In the genomic region with DNA sequence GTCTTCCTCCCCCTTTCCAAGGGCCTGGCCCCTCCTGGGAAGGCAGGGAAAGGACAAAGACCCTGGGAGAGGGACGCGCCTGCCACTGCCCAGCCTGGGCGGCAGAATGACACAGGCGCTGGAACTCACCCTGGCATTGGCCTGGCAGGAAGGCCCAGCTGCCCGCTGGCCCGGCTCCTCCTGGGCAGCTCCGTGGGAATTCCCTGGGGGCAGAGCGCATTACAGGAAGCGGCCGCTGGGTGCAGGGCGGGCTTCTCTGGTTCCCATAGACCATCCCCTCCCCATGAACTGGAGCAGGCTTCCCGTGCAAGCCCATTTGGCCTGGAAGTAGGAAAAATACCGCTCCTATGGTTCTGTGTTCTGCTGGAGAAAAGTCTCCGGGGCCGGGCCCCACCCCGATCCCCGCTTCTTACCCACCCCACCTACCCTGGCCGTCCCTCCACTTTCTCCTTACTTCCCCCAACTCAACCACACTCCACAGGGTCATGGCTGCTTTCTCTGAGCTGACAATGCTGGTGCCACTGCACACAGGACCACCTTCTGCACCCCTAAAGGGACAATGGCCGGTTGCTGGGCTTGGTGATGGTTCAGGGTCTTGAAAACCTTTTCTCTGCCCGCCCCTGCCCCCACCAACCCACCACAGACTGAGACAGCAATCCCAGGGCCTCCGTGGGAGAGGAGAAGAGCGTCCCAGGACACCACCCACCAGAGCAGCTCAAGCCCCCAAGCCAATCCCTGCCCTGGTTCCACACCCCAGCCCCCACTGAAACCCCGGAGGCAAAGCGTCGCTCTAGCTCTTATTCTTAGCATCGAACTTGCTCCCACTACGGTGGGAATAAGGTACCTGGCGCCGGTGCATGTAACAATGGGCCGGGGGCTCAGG, we compare ENCODE assay signal across 15 cellular contexts. TPM values are rescaled to one million over a fixed set of nuclear protein-coding genes. Genes with fewer than 3 reads are reported as not detected.
DNase-seq lines count a peak whose midpoint lies in the region; ATAC-seq and TF ChIP-seq lines count a peak whose summit lies in the region.
"Had no signal": no experiment of that assay in that cellular context is flagged by ENCODE, and none has a peak within 500 bp of the region (broad histone marks: within the 10 kb centered on the region; RNA-seq: fewer than 3 reads in every experiment).

No MANE protein-coding gene starts in this region.

- no peak overlapping the region for H3K14ac ChIP-seq in H9 (ENCODE audit: insufficient read depth, low read length)

- no peak overlapping the region for H2BK15ac ChIP-seq in H9 (ENCODE audit: low read depth, low read length)

- H3K27ac ChIP-seq in H9 (ENCODE audit: insufficient read length, low read depth, low read length) = no peak overlapping the region
- H3K27ac ChIP-seq: GM23248, PC-9 had no signal

- no peak overlapping the region for H2BK5ac ChIP-seq in H9 (ENCODE audit: insufficient read length, low read length)

- no peak overlapping the region for H3K23ac ChIP-seq in H9 (ENCODE audit: insufficient read length, low read depth, low read length)

- H3T11ph ChIP-seq in H9 (ENCODE audit: low read length) = no peak overlapping the region

- no peak overlapping the region for H3K4me3 Mint-ChIP-seq in H9
- H3K4me3 Mint-ChIP-seq in stimulated activated memory B cell treated with anti-CD40 and anti-IgM and Interleukin-4, amounts not matched to agents 10 μg/mL and 1 μg/mL and 100 μg/mL, for 72 hours = no peak overlapping the region
- no peak overlapping the region for H3K4me3 Mint-ChIP-seq in endothelial cell (ENCODE audit: unreplicated experiment)
- no peak overlapping the region for H3K4me3 Mint-ChIP-seq in stimulated activated naive CD8-positive, alpha-beta T cell treated with anti-CD3 and anti-CD28 coated beads, Interleukin-15, amount 100 ng/mL, for 72 hours
- H3K4me3 Mint-ChIP-seq: activated naive CD8-positive, alpha-beta T cell treated with anti-CD3 and anti-CD28 coated beads, Interleukin-2, amount 50 U/mL, for 24 hours had no signal

- no peak overlapping the region for H2BK12ac ChIP-seq in H9 (ENCODE audit: insufficient read length, low read depth, low read length)

- H3K79me2 ChIP-seq in H9 (ENCODE audit: insufficient read depth, low read length) = no peaks in the 10 kb centered on the region

- H3K56ac ChIP-seq in H9 (ENCODE audit: insufficient read length, low read depth, low read length) = no peak overlapping the region

- H3K9me3 ChIP-seq in H9 (ENCODE audit: control insufficient read depth, low read depth, low read length) = no peaks in the 10 kb centered on the region

- H3K27me3 Mint-ChIP-seq in H9 (ENCODE audit: low read depth) (peaks cover 15% of the 10 kb centered on the region), endothelial cell (ENCODE audit: unreplicated experiment) (peaks cover 1% of the 10 kb centered on the region)
- H3K27me3 Mint-ChIP-seq in stimulated activated memory B cell treated with anti-CD40 and anti-IgM and Interleukin-4, amounts not matched to agents 10 μg/mL and 1 μg/mL and 100 μg/mL, for 72 hours = peaks cover 39% of the 10 kb centered on the region
- H3K27me3 Mint-ChIP-seq in stimulated activated naive CD8-positive, alpha-beta T cell treated with anti-CD3 and anti-CD28 coated beads, Interleukin-15, amount 100 ng/mL, for 72 hours = peaks cover 68% of the 10 kb centered on the region

- H3K9ac ChIP-seq in H9 (ENCODE audit: extremely low read depth, insufficient read length, low read length) = no peak overlapping the region
- H3K9ac ChIP-seq: GM23248 had no signal

- no peaks in the 10 kb centered on the region for H3K79me1 ChIP-seq in H9 (ENCODE audit: insufficient read depth, low read depth, low read length, poor library complexity, severe bottlenecking)

- H3K9me3 Mint-ChIP-seq in H9 (no peaks in the 10 kb centered on the region), endothelial cell (ENCODE audit: unreplicated experiment) (no peaks in the 10 kb centered on the region)
- no peaks in the 10 kb centered on the region for H3K9me3 Mint-ChIP-seq in stimulated activated memory B cell treated with anti-CD40 and anti-IgM and Interleukin-4, amounts not matched to agents 10 μg/mL and 1 μg/mL and 100 μg/mL, for 72 hours
- H3K9me3 Mint-ChIP-seq in stimulated activated naive CD8-positive, alpha-beta T cell treated with anti-CD3 and anti-CD28 coated beads, Interleukin-15, amount 100 ng/mL, for 72 hours = no peaks in the 10 kb centered on the region
- H3K9me3 Mint-ChIP-seq: activated naive CD8-positive, alpha-beta T cell treated with anti-CD3 and anti-CD28 coated beads, Interleukin-2, amount 50 U/mL, for 24 hours had no signal

- H3K4ac ChIP-seq in H9 (ENCODE audit: low read depth, low read length) = no peak overlapping the region

- no peaks in the 10 kb centered on the region for H3K27me3 ChIP-seq in H9 (ENCODE audit: insufficient read depth, low read length)

- no peak overlapping the region for H3K4me3 ChIP-seq in cardiac fibroblast (replicated peaks in 1 of 2; ENCODE audit: low read depth in 2 of 2, low read length in 2 of 2)
- H3K4me3 ChIP-seq: GM23248, PC-9 had no signal

- no peak overlapping the region for H2AFZ ChIP-seq in H9 (ENCODE audit: low read length)
- H2AFZ ChIP-seq: GM23248, PC-9 had no signal

- no peaks in the 10 kb centered on the region for H3K4me1 ChIP-seq in H9 (ENCODE audit: insufficient read depth, low read length)

- TF ChIP-seq CTCF in H9 (conservative IDR thresholded peaks at IDR 0.05) (peak; percentile 37; the same call in 2 of the 3 replicates), cardiac fibroblast (IDR thresholded peaks at IDR 0.05; ENCODE audit: low read depth, low read length) (peak; percentile 19), endothelial cell (IDR thresholded peaks at IDR 0.05; ENCODE audit: unreplicated experiment) (no peak)

- no peak overlapping the region for H3K18ac ChIP-seq in H9 (ENCODE audit: insufficient read length, low read depth, low read length)

- H4K20me1 ChIP-seq in H9 (ENCODE audit: control insufficient read depth, insufficient read depth, insufficient read length) = no peaks in the 10 kb centered on the region

- H4K8ac ChIP-seq in H9 (replicated peaks; ENCODE audit: insufficient read length, low read depth, low read length) = no peak overlapping the region

- H3K36me3 Mint-ChIP-seq in H9 (ENCODE audit: insufficient read depth in 1 of 3, low read depth in 3 of 3) (no peaks in the 10 kb centered on the region; a peak in 1 of 7 replicates), endothelial cell (ENCODE audit: low read depth, unreplicated experiment) (no peaks in the 10 kb centered on the region)
- H3K36me3 Mint-ChIP-seq in stimulated activated memory B cell treated with anti-CD40 and anti-IgM and Interleukin-4, amounts not matched to agents 10 μg/mL and 1 μg/mL and 100 μg/mL, for 72 hours = no peaks in the 10 kb centered on the region

- DNase-seq in H9 (peak; percentile 62), cardiac fibroblast (ENCODE audit: low read depth in 2 of 2) (peak in 1 of 2 donors; percentile 26), iPS-NIHi7 (ENCODE audit: extremely low spot score) (peak; percentile 66), NCI-H2081 treated with DMSO at 0.1 percent for 48 hours (lab: John Stamatoyannopoulos, UW) (no peak), endothelial cell (ENCODE audit: low spot score) (no peak)
- DNase-seq in stimulated activated naive CD8-positive, alpha-beta T cell treated with anti-CD3 and anti-CD28 coated beads, Interleukin-15, amount 100 ng/mL, for 72 hours = no peak
- DNase-seq: activated CD4-positive, CD25-positive, alpha-beta regulatory T cell treated with anti-CD3 and anti-CD28 coated beads, Interleukin-2, amount 50 U/mL, for 72 hours; activated naive CD8-positive, alpha-beta T cell treated with anti-CD3 and anti-CD28 coated beads, Interleukin-2, amount 50 U/mL, for 24 hours; foreskin fibroblast; stimulated activated CD4-positive, alpha-beta T cell treated with anti-CD3 and anti-CD28 coated beads, Interleukin-2, amount 100 ng/mL, for 48 hours had no signal

- peaks cover 7 to 15% of the 10 kb centered on the region in 2 experiments for H3K4me1 Mint-ChIP-seq in H9
- H3K4me1 Mint-ChIP-seq in stimulated activated memory B cell treated with anti-CD40 and anti-IgM and Interleukin-4, amounts not matched to agents 10 μg/mL and 1 μg/mL and 100 μg/mL, for 72 hours = peaks cover 20% of the 10 kb centered on the region
- H3K4me1 Mint-ChIP-seq in endothelial cell (ENCODE audit: unreplicated experiment) = peaks cover 19% of the 10 kb centered on the region
- H3K4me1 Mint-ChIP-seq in stimulated activated naive CD8-positive, alpha-beta T cell treated with anti-CD3 and anti-CD28 coated beads, Interleukin-15, amount 100 ng/mL, for 72 hours = peaks cover 20% of the 10 kb centered on the region

- H2AK5ac ChIP-seq in H9 (ENCODE audit: insufficient read length, low read length) = no peak overlapping the region

- H4K5ac ChIP-seq in H9 (ENCODE audit: insufficient read length, low read depth, low read length) = no peak overlapping the region

- WGBS in H9 (ENCODE audit: extremely low coverage, insufficient read length, low lambda C conversion rate) = no CpG with 5 or more reads among the region's 30 CpGs

- ATAC-seq in stimulated activated memory B cell treated with anti-CD40 and anti-IgM and Interleukin-4, amounts not matched to agents 10 μg/mL and 1 μg/mL and 100 μg/mL, for 72 hours = no peak
- ATAC-seq in stimulated activated naive CD8-positive, alpha-beta T cell treated with anti-CD3 and anti-CD28 coated beads, Interleukin-15, amount 100 ng/mL, for 72 hours = no peak
- ATAC-seq in GM18517 (IDR thresholded peaks at IDR 0.05; ENCODE audit: unreplicated experiment) = no peak
- ATAC-seq: activated naive CD8-positive, alpha-beta T cell treated with anti-CD3 and anti-CD28 coated beads, Interleukin-2, amount 50 U/mL, for 24 hours had no signal

- no peaks in the 10 kb centered on the region for H3K23me2 ChIP-seq in H9 (ENCODE audit: insufficient read length, low read depth, low read length, poor library complexity, severe bottlenecking)

- no peak overlapping the region for H3K4me2 ChIP-seq in H9 (ENCODE audit: insufficient read depth, insufficient read length, low read length)
- H3K4me2 ChIP-seq: PC-9 had no signal

- no peak overlapping the region for H4K91ac ChIP-seq in H9 (ENCODE audit: insufficient read length, low read depth, low read length)

- no peak overlapping the region for H2BK20ac ChIP-seq in H9 (ENCODE audit: low read depth, low read length, poor library complexity, severe bottlenecking)

- H2BK120ac ChIP-seq in H9 (ENCODE audit: low read depth, low read length, poor library complexity, severe bottlenecking) = no peak overlapping the region

- H3K27ac Mint-ChIP-seq in H9 (peak overlapping the region in 1 of 3 experiments; percentile 12; a peak in 1 of 7 replicates), endothelial cell (ENCODE audit: unreplicated experiment) (no peak overlapping the region)
- H3K27ac Mint-ChIP-seq in stimulated activated memory B cell treated with anti-CD40 and anti-IgM and Interleukin-4, amounts not matched to agents 10 μg/mL and 1 μg/mL and 100 μg/mL, for 72 hours = peak overlapping the region; percentile 9
- H3K27ac Mint-ChIP-seq in stimulated activated naive CD8-positive, alpha-beta T cell treated with anti-CD3 and anti-CD28 coated beads, Interleukin-15, amount 100 ng/mL, for 72 hours = no peak overlapping the region
- H3K27ac Mint-ChIP-seq: activated naive CD8-positive, alpha-beta T cell treated with anti-CD3 and anti-CD28 coated beads, Interleukin-2, amount 50 U/mL, for 24 hours had no signal

RNA-seq across cellular contexts. Expression of a gene that starts 58.9 kb away (rescaled TPM):
- total RNA-seq in H9 (2021) = not detected in 2 replicates
- not detected for total RNA-seq in endothelial cell (ENCODE audit: unreplicated experiment)
- total RNA-seq: GM23248, PC-9, urinary bladder had no signal

Comparison
In these comparisons a context has a peak if more than half of its experiments do, and no peak if none do; other contexts are left out.
1. DNase-seq: peak in H9 (single experiment) and iPS-NIHi7 (single experiment); none in NCI-H2081 treated with DMSO at 0.1 percent for 48 hours (single experiment), endothelial cell (single experiment) and stimulated activated naive CD8-positive, alpha-beta T cell treated with anti-CD3 and anti-CD28 coated beads, Interleukin-15, amount 100 ng/mL, for 72 hours (0 of 2).